ENCODE assay signal across 19 cellular contexts in the genomic region with DNA sequence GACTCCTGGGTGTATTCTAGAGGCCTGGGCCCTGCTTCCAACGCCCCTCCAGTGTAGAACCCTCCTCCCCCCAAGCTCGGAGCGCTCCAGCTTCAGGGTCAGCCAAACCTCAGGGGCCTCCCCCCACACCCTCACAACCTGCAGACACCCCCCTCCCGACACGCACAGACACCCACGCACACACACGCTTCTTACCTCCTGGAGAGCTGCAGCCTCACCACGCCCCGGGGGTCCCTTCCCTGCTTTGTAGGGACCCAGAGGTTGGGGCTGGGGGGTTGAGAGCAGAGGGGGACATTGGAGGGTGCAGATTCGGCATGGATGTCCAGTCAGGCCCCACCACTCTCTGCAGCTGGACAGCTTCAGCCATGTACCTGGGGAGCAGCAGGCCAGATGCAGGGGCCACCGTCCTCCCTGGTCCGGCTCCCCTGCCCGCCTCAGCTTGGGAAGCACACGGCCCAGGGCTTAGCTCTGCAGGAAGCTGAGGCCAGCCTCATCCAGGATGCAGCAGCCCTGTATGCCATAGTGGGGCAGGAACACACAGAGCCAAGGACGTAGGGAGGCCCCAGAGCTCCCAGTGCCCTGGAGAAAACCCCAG. TPM values are rescaled to one million over a fixed set of nuclear protein-coding genes. Genes with fewer than 3 reads are reported as not detected.
A peak's percentile ranks its signal among the peaks of the same experiment; 100 is the strongest.
DNase-seq lines count a peak whose midpoint lies in the region; ATAC-seq and TF ChIP-seq lines count a peak whose summit lies in the region.
"Had no signal": no experiment of that assay in that cellular context is flagged by ENCODE, and none has a peak within 500 bp of the region (broad histone marks: within the 10 kb centered on the region; RNA-seq: fewer than 3 reads in every experiment).

No MANE protein-coding gene starts in this region.

- no peak overlapping the region for H3K4me2 ChIP-seq in neuronal stem cell (ENCODE audit: insufficient read depth, low read length, poor library complexity, severe bottlenecking)

- H3K27ac ChIP-seq in neuronal stem cell (replicated peaks; ENCODE audit: low read length) (no peak overlapping the region), testis (peak overlapping the region; percentile 39 to 61)

- H3K14ac ChIP-seq in neuronal stem cell (ENCODE audit: low read length) = peak overlapping the region; percentile 82

- intact Hi-C loops in testis (cut with DNase I; ENCODE audit: low total_unique reads) = loop anchor here (5.0 kb wide), 1 partner anchor 121 kb away; no protein-coding TSS in a partner anchor

- H3K36me3 Mint-ChIP-seq in activated naive CD8-positive, alpha-beta T cell treated with anti-CD3 and anti-CD28 coated beads, Interleukin-2, amount 10 ng/mL, durations not matched to agents 7 days and 5 days = no peaks in the 10 kb centered on the region
- H3K36me3 Mint-ChIP-seq in activated naive CD8-positive, alpha-beta T cell treated with anti-CD3 and anti-CD28 coated beads, Interleukin-2, amount 50 U/mL, for 24 hours (ENCODE audit: low read depth) = no peaks in the 10 kb centered on the region

- no peak for TF ChIP-seq POLR2A in testis (IDR thresholded peaks at IDR 0.05)

- peaks cover 6% of the 10 kb centered on the region for H3K27me3 Mint-ChIP-seq in activated naive CD8-positive, alpha-beta T cell treated with anti-CD3 and anti-CD28 coated beads, Interleukin-2, amount 10 ng/mL, durations not matched to agents 7 days and 5 days
- H3K27me3 Mint-ChIP-seq in activated naive CD8-positive, alpha-beta T cell treated with anti-CD3 and anti-CD28 coated beads, Interleukin-2, amount 50 U/mL, for 24 hours = no peaks in the 10 kb centered on the region
- H3K27me3 Mint-ChIP-seq: CD4-positive, alpha-beta T cell had no signal

- H3K9me3 Mint-ChIP-seq in activated naive CD8-positive, alpha-beta T cell treated with anti-CD3 and anti-CD28 coated beads, Interleukin-2, amount 10 ng/mL, durations not matched to agents 7 days and 5 days = no peaks in the 10 kb centered on the region
- H3K9me3 Mint-ChIP-seq in activated naive CD8-positive, alpha-beta T cell treated with anti-CD3 and anti-CD28 coated beads, Interleukin-2, amount 50 U/mL, for 24 hours = no peaks in the 10 kb centered on the region
- H3K9me3 Mint-ChIP-seq: CD4-positive, alpha-beta T cell had no signal

- H3K79me1 ChIP-seq in neuronal stem cell (ENCODE audit: low read depth, low read length) = peaks cover 4% of the 10 kb centered on the region

- no peak overlapping the region for H2BK5ac ChIP-seq in neuronal stem cell (ENCODE audit: low read length)

- peak overlapping the region; percentile 34 for H3K27ac Mint-ChIP-seq in activated naive CD8-positive, alpha-beta T cell treated with anti-CD3 and anti-CD28 coated beads, Interleukin-2, amount 10 ng/mL, durations not matched to agents 7 days and 5 days
- no peak overlapping the region for H3K27ac Mint-ChIP-seq in activated naive CD8-positive, alpha-beta T cell treated with anti-CD3 and anti-CD28 coated beads, Interleukin-2, amount 50 U/mL, for 24 hours
- H3K27ac Mint-ChIP-seq: CD4-positive, alpha-beta T cell had no signal

- H2AK5ac ChIP-seq in neuronal stem cell (ENCODE audit: low read depth, low read length) = peak overlapping the region; percentile 57

- peak overlapping the region; percentile 17 for H4K8ac ChIP-seq in neuronal stem cell (ENCODE audit: low read depth, low read length)

- no peak overlapping the region for H3K9ac ChIP-seq in neuronal stem cell (ENCODE audit: low read depth, low read length, poor library complexity)

- H3K4me1 Mint-ChIP-seq in activated naive CD8-positive, alpha-beta T cell treated with anti-CD3 and anti-CD28 coated beads, Interleukin-2, amount 10 ng/mL, durations not matched to agents 7 days and 5 days = peaks cover 7% of the 10 kb centered on the region
- H3K4me1 Mint-ChIP-seq in activated naive CD8-positive, alpha-beta T cell treated with anti-CD3 and anti-CD28 coated beads, Interleukin-2, amount 50 U/mL, for 24 hours = peaks cover 25% of the 10 kb centered on the region

- H3K4me3 Mint-ChIP-seq in activated naive CD8-positive, alpha-beta T cell treated with anti-CD3 and anti-CD28 coated beads, Interleukin-2, amount 10 ng/mL, durations not matched to agents 7 days and 5 days = no peak overlapping the region
- H3K4me3 Mint-ChIP-seq in activated naive CD8-positive, alpha-beta T cell treated with anti-CD3 and anti-CD28 coated beads, Interleukin-2, amount 50 U/mL, for 24 hours = no peak overlapping the region
- H3K4me3 Mint-ChIP-seq: CD4-positive, alpha-beta T cell had no signal

- TF ChIP-seq CTCF in testis (IDR thresholded peaks at IDR 0.05) = no peak

- H3K27me3 ChIP-seq in neuronal stem cell (ENCODE audit: control insufficient read depth in 3 of 3, insufficient read depth in 3 of 3, low read depth in 1 of 3, low read length in 3 of 3) = peaks cover 0 to 19% (median 0%) of the 10 kb centered on the region in 3 experiments
- H3K27me3 ChIP-seq in testis = no peaks in the 10 kb centered on the region

- no peak overlapping the region for H2BK120ac ChIP-seq in neuronal stem cell (ENCODE audit: low read depth, low read length)

- no CpG with 5 or more reads among the region's 15 CpGs for WGBS in neuronal stem cell (ENCODE audit: extremely low coverage in 2 of 2, insufficient read length in 2 of 2, insufficient replicate concordance in 1 of 2), 2 donors
- 68 to 84% methylated on average over 9 to 15 of the region's 15 CpGs for WGBS in testis, 2 donors

- ATAC-seq in activated naive CD8-positive, alpha-beta T cell treated with anti-CD3 and anti-CD28 coated beads, Interleukin-2, amount 10 ng/mL, durations not matched to agents 7 days and 5 days (ENCODE audit: low read depth) = no peak
- ATAC-seq in activated naive CD8-positive, alpha-beta T cell treated with anti-CD3 and anti-CD28 coated beads, Interleukin-2, amount 50 U/mL, for 24 hours = no peak
- ATAC-seq in HG02884 (IDR thresholded peaks at IDR 0.05; ENCODE audit: unreplicated experiment) (no peak), GM19328 (IDR thresholded peaks at IDR 0.05; ENCODE audit: unreplicated experiment) (no peak), GM19351 (IDR thresholded peaks at IDR 0.05; ENCODE audit: unreplicated experiment) (no peak)
- ATAC-seq: GM12878 had no signal

- no peak for DNase-seq in activated naive CD8-positive, alpha-beta T cell treated with anti-CD3 and anti-CD28 coated beads, Interleukin-2, amount 10 ng/mL, durations not matched to agents 7 days and 5 days
- DNase-seq in activated naive CD8-positive, alpha-beta T cell treated with anti-CD3 and anti-CD28 coated beads, Interleukin-2, amount 50 U/mL, for 24 hours = no peak
- DNase-seq in UCSD-AML1 (lab: John Stamatoyannopoulos, UW; ENCODE audit: unreplicated experiment) = peak; percentile 28
- no peak for DNase-seq in neuronal stem cell (ENCODE audit: low spot score)
- no peak for DNase-seq in testis
- DNase-seq: 8988T; AML-193; C1 segment of cervical spinal cord; Calu3; CD4-positive, alpha-beta T cell; DMS 273 treated with DMSO at 0.1 percent for 48 hours; DMS79; GOT3 had no signal

- H3K36me3 ChIP-seq in neuronal stem cell (replicated peaks in 1 of 2; ENCODE audit: control insufficient read depth in 2 of 2, insufficient read depth in 2 of 2, low read length in 2 of 2) = no peaks in the 10 kb centered on the region
- no peaks in the 10 kb centered on the region for H3K36me3 ChIP-seq in testis (ENCODE audit: low read depth, missing control alignments)
- H3K36me3 ChIP-seq: HAP-1 had no signal

- H3K18ac ChIP-seq in neuronal stem cell (ENCODE audit: low read length) = no peak overlapping the region

- POLR2A ChIA-PET in activated naive CD8-positive, alpha-beta T cell treated with anti-CD3 and anti-CD28 coated beads, Interleukin-2, amount 10 ng/mL, durations not matched to agents 7 days and 5 days (lab: Charles Lee) = interaction anchor here (1.3 kb wide), 1 partner anchor 19 kb away, joined by 5 read pairs; no protein-coding TSS in a partner anchor

- H2BK12ac ChIP-seq in neuronal stem cell (ENCODE audit: low read length) = peak overlapping the region; percentile 73

- H3K4ac ChIP-seq in neuronal stem cell (ENCODE audit: low read length) = no peak overlapping the region

- no peak overlapping the region for H2AFZ ChIP-seq in neuronal stem cell (ENCODE audit: low read length)

- no peak overlapping the region for H3K4me3 ChIP-seq in neuronal stem cell (ENCODE audit: low read length in 2 of 2)
- H3K4me3 ChIP-seq in testis = no peak overlapping the region
- H3K4me3 ChIP-seq: GM12878, HAP-1 had no signal

- no peak overlapping the region for H4K91ac ChIP-seq in neuronal stem cell (ENCODE audit: low read depth, low read length, poor library complexity)

- peak overlapping the region; percentile 58 for H2BK15ac ChIP-seq in neuronal stem cell (ENCODE audit: low read length)

- H3K4me1 ChIP-seq in neuronal stem cell (ENCODE audit: control insufficient read depth in 2 of 2, insufficient read depth in 1 of 2, low read depth in 1 of 2, low read length in 2 of 2) (peaks cover 0 to 6% of the 10 kb centered on the region in 2 donors), testis (peaks cover 36% of the 10 kb centered on the region)
- H3K4me1 ChIP-seq: HAP-1 had no signal

- no peaks in the 10 kb centered on the region for H3K9me3 ChIP-seq in neuronal stem cell (replicated peaks in 1 of 2; ENCODE audit: control insufficient read depth in 2 of 2, insufficient read depth in 1 of 2, low read depth in 1 of 2, low read length in 2 of 2)
- no peaks in the 10 kb centered on the region for H3K9me3 ChIP-seq in testis
- H3K9me3 ChIP-seq: HAP-1 had no signal

- H3K23ac ChIP-seq in neuronal stem cell (ENCODE audit: low read depth, low read length, poor library complexity) = peak overlapping the region; percentile 31

RNA-seq across cellular contexts. Expression of gene ZDHHC19, which starts 13.0 kb away (rescaled TPM):
- not detected for total RNA-seq in activated naive CD8-positive, alpha-beta T cell treated with anti-CD3 and anti-CD28 coated beads, Interleukin-2, amount 10 ng/mL, durations not matched to agents 7 days and 5 days
- 1.1 TPM for polyA plus RNA-seq in neuronal stem cell (2013, experiment 1 of 2)
- 0.84 TPM for polyA plus RNA-seq in neuronal stem cell (2013, experiment 2 of 2)
- total RNA-seq in testis = 10 to 100 TPM; 12.7 to 55.0 TPM
- 112 TPM for polyA plus RNA-seq in testis (ENCODE audit: insufficient read depth, low read depth, low replicate concordance)
- total RNA-seq: Calu3; CD4-positive, alpha-beta T cell; G401; GM12878 had no signal

RNA-seq across cellular contexts. Expression of gene SLC51A, which starts 18.2 kb away (rescaled TPM):
- not detected for total RNA-seq in activated naive CD8-positive, alpha-beta T cell treated with anti-CD3 and anti-CD28 coated beads, Interleukin-2, amount 10 ng/mL, durations not matched to agents 7 days and 5 days
- polyA plus RNA-seq in neuronal stem cell (2013, experiment 1 of 2) = 0.07 TPM
- polyA plus RNA-seq in neuronal stem cell (2013, experiment 2 of 2) = not detected
- total RNA-seq in testis = 10 to 100 TPM; 27.2 to 35.1 TPM
- 60.6 TPM for polyA plus RNA-seq in testis (ENCODE audit: insufficient read depth, low read depth, low replicate concordance)
- total RNA-seq: Calu3; CD4-positive, alpha-beta T cell; G401; GM12878 had no signal

Comparison
In these comparisons a context has a peak if more than half of its experiments do, and no peak if none do; other contexts are left out.
1. RNA of gene ZDHHC19, which starts 13.0 kb away (total RNA-seq): 12.7 to 55.0 TPM in testis; not detected in activated naive CD8-positive, alpha-beta T cell treated with anti-CD3 and anti-CD28 coated beads, Interleukin-2, amount 10 ng/mL, durations not matched to agents 7 days and 5 days; every median in the first group is over 10 times any median in the second.
2. RNA of gene SLC51A, which starts 18.2 kb away (total RNA-seq): 27.2 to 35.1 TPM in testis; not detected in activated naive CD8-positive, alpha-beta T cell treated with anti-CD3 and anti-CD28 coated beads, Interleukin-2, amount 10 ng/mL, durations not matched to agents 7 days and 5 days; every median in the first group is over 10 times any median in the second.